8 cellular contexts compared by ENCODE assay signal in the genomic region with DNA sequence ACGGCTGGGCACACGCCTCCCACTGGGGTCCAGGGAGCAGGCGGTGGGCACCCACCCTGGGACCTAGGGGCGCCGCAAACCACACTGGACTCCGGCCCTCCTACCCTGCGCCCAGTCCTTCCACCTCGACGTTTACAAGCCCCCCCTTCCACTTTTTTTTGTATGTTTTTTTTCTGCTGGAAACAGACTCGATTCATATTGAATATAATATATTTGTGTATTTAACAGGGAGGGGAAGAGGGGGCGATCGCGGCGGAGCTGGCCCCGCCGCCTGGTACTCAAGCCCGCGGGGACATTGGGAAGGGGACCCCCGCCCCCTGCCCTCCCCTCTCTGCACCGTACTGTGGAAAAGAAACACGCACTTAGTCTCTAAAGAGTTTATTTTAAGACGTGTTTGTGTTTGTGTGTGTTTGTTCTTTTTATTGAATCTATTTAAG. TPM values are rescaled to one million over a fixed set of nuclear protein-coding genes. Genes with fewer than 3 reads are reported as not detected.
DNase-seq lines count a peak whose midpoint lies in the region; ATAC-seq and TF ChIP-seq lines count a peak whose summit lies in the region.

No MANE protein-coding gene starts in this region.

- DNase-seq in heart right ventricle = no peak
- DNase-seq in Right ventricle myocardium inferior (ENCODE audit: missing footprints) = no peak
- peak in 1 of 2 donors; percentile 68 for DNase-seq in ascending aorta (ENCODE audit: low spot score in 2 of 2)
- DNase-seq in lower lobe of right lung = no peak
- no peak for DNase-seq in AML-193 (lab: John Stamatoyannopoulos, UW)
- no peak for DNase-seq in sciatic nerve (ENCODE audit: low spot score)
- DNase-seq in dermis blood vessel endothelial cell = no peak

- H3K36me3 ChIP-seq in heart right ventricle (peaks cover 0 to 22% (median 0%) of the 10 kb centered on the region in 9 donors), ascending aorta (peaks cover 5 to 6% of the 10 kb centered on the region in 2 donors), lower lobe of right lung (peaks cover 5% of the 10 kb centered on the region), urinary bladder (ENCODE audit: insufficient read depth) (no peaks in the 10 kb centered on the region)

- ATAC-seq in heart right ventricle (no peak), Right ventricle myocardium inferior (no peak), lower lobe of right lung (no peak), sciatic nerve (no peak)

- TF ChIP-seq CTCF in heart right ventricle (IDR thresholded peaks at IDR 0.05) (no peak), ascending aorta (IDR thresholded peaks at IDR 0.05) (no peak), lower lobe of right lung (IDR thresholded peaks at IDR 0.05) (no peak)

- no peaks in the 10 kb centered on the region for H3K9me3 ChIP-seq in heart right ventricle
- H3K9me3 ChIP-seq in ascending aorta = no peaks in the 10 kb centered on the region
- no peaks in the 10 kb centered on the region for H3K9me3 ChIP-seq in lower lobe of right lung

- intact Hi-C loops in heart right ventricle (cut with DNase I) (loop anchor here in 6 of 10 donors (1.0 to 10.0 kb wide), 6 partner anchors 14 to 362 kb away; partner anchors contain the start of genes IER2 (in 2 of the 6), STX10 (in 2 of the 6), GET3 (in 1 of the 6) and TNPO2 (in 1 of the 6)), Right ventricle myocardium inferior (cut with DNase I) (no loop called here), ascending aorta (cut with DNase I) (loop anchor here (5.0 to 10.0 kb wide), 3 partner anchors 154 to 1212 kb away; partner anchors contain the start of genes RAD23A and RFX1), lower lobe of right lung (cut with DNase I) (no loop called here), sciatic nerve (cut with DNase I) (no loop called here)

- H3K27ac ChIP-seq in heart right ventricle (peak overlapping the region; percentile 94 to 100 (median 99)), ascending aorta (peak overlapping the region; percentile 95 to 96), lower lobe of right lung (peak overlapping the region; percentile 99), urinary bladder (ENCODE audit: low read depth) (peak overlapping the region; percentile 98)

- H3K4me3 ChIP-seq in heart right ventricle (peak overlapping the region; percentile 64 to 100 (median 85)), ascending aorta (peak overlapping the region; percentile 83 to 90), lower lobe of right lung (peak overlapping the region; percentile 95), urinary bladder (ENCODE audit: low read depth, low read length) (peak overlapping the region; percentile 94)

- peaks cover 18 to 56% (median 45%) of the 10 kb centered on the region in 9 donors for H3K4me1 ChIP-seq in heart right ventricle
- peaks cover 17 to 21% of the 10 kb centered on the region in 2 donors for H3K4me1 ChIP-seq in ascending aorta
- peaks cover 39% of the 10 kb centered on the region for H3K4me1 ChIP-seq in lower lobe of right lung
- no peaks in the 10 kb centered on the region for H3K4me1 ChIP-seq in urinary bladder (ENCODE audit: insufficient read depth)

- H3K27me3 ChIP-seq in heart right ventricle (no peaks in the 10 kb centered on the region), ascending aorta (no peaks in the 10 kb centered on the region), lower lobe of right lung (ENCODE audit: low read depth) (no peaks in the 10 kb centered on the region)

- WGBS in heart right ventricle, 2 donors = 0 to 1% methylated on average over 22 of the region's 22 CpGs
- WGBS in urinary bladder = under 1% methylated on average over 22 of the region's 22 CpGs

RNA-seq across cellular contexts. Expression of gene JUNB, which starts 1.6 kb away (rescaled TPM):
- total RNA-seq in heart right ventricle = 100 to 1,000 TPM in 4 of 10 donors, 10 to 100 TPM in 6; 22.4 to 247 (median 70.0) TPM
- 10 to 100 TPM; 41.2 to 65.4 TPM for polyA plus RNA-seq in heart right ventricle
- 25.0 TPM for total RNA-seq in Right ventricle myocardium inferior
- 3,581 TPM for total RNA-seq in ascending aorta
- 131 TPM for total RNA-seq in lower lobe of right lung
- total RNA-seq in urinary bladder = 107 TPM
- polyA plus RNA-seq in urinary bladder = 545 TPM
- 279 TPM for total RNA-seq in sciatic nerve
- total RNA-seq in dermis blood vessel endothelial cell = 61.1 and 151 TPM in 2 replicates

RNA-seq across cellular contexts. Expression of gene PRDX2, which starts 8.7 kb away (rescaled TPM):
- total RNA-seq in heart right ventricle (100 to 1,000 TPM; 532 to 789 (median 744) TPM), Right ventricle myocardium inferior (692 TPM), ascending aorta (259 TPM), lower lobe of right lung (101 TPM), urinary bladder (74.2 TPM), sciatic nerve (117 TPM), dermis blood vessel endothelial cell (214 and 278 TPM in 2 replicates)
- polyA plus RNA-seq in heart right ventricle (100 to 1,000 TPM; 235 to 827 TPM), urinary bladder (245 TPM)

RNA-seq across cellular contexts. Expression of gene THSD8, which starts 9.0 kb away (rescaled TPM):
- total RNA-seq in heart right ventricle = 1 to 10 TPM in 9 of 10 donors, under 1 TPM in 1; 0.72 to 4.8 (median 2.4) TPM
- 1 to 10 TPM; 2.7 to 3.8 TPM for polyA plus RNA-seq in heart right ventricle
- total RNA-seq in Right ventricle myocardium inferior = 1.7 TPM
- total RNA-seq in ascending aorta = not detected
- 1.5 TPM for total RNA-seq in lower lobe of right lung
- total RNA-seq in urinary bladder = not detected
- polyA plus RNA-seq in urinary bladder = not detected
- 2.4 TPM for total RNA-seq in sciatic nerve
- total RNA-seq in dermis blood vessel endothelial cell = 0.23 TPM in 1 of 2 replicates, not detected in the other

RNA-seq across cellular contexts. Expression of gene RNASEH2A, which starts 13.5 kb away (rescaled TPM):
- total RNA-seq in heart right ventricle (1 to 10 TPM; 1.9 to 5.7 (median 4.1) TPM), Right ventricle myocardium inferior (6.3 TPM), ascending aorta (3.4 TPM), lower lobe of right lung (10.9 TPM), urinary bladder (9.5 TPM), sciatic nerve (5.1 TPM), dermis blood vessel endothelial cell (19.6 and 45.6 TPM in 2 replicates)
- polyA plus RNA-seq in heart right ventricle (1 to 10 TPM; 3.1 to 6.9 TPM), urinary bladder (12.8 TPM)

RNA-seq across cellular contexts. Expression of gene HOOK2, which starts 17.5 kb away (rescaled TPM):
- 10 to 100 TPM; 47.8 to 79.3 (median 57.8) TPM for total RNA-seq in heart right ventricle
- 100 to 1,000 TPM in 1 of 2 donors, 10 to 100 TPM in 1; 29.7 to 173 TPM for polyA plus RNA-seq in heart right ventricle
- total RNA-seq in Right ventricle myocardium inferior = 51.6 TPM
- 58.5 TPM for total RNA-seq in ascending aorta
- total RNA-seq in lower lobe of right lung = 57.5 TPM
- total RNA-seq in urinary bladder = 30.2 TPM
- 28.4 TPM for polyA plus RNA-seq in urinary bladder
- total RNA-seq in sciatic nerve = 45.1 TPM
- total RNA-seq in dermis blood vessel endothelial cell = 12.1 and 14.8 TPM in 2 replicates

Comparison
In these comparisons a context has a peak if more than half of its experiments do, and no peak if none do; other contexts are left out.
1. intact Hi-C loops: an anchor here in heart right ventricle (1.0 to 10.0 kb wide) and ascending aorta (5.0 to 10.0 kb wide); none called in Right ventricle myocardium inferior, lower lobe of right lung and sciatic nerve.
2. RNA of gene JUNB, which starts 1.6 kb away (total RNA-seq): 3,581 TPM in ascending aorta (single experiment); 279 TPM in sciatic nerve (single experiment), 61.1 to 151 TPM in dermis blood vessel endothelial cell, 131 TPM in lower lobe of right lung (single experiment), 107 TPM in urinary bladder (single experiment), 22.4 to 247 TPM in heart right ventricle and 25.0 TPM in Right ventricle myocardium inferior (single experiment); every median in the first group is over 10 times any median in the second.
3. Peak in every context shown above with its lines, with median percentiles within 50 percentile points of each other: H3K27ac ChIP-seq and H3K4me3 ChIP-seq.